Comparison of ENCODE assay signal across 21 cellular contexts in the genomic region with DNA sequence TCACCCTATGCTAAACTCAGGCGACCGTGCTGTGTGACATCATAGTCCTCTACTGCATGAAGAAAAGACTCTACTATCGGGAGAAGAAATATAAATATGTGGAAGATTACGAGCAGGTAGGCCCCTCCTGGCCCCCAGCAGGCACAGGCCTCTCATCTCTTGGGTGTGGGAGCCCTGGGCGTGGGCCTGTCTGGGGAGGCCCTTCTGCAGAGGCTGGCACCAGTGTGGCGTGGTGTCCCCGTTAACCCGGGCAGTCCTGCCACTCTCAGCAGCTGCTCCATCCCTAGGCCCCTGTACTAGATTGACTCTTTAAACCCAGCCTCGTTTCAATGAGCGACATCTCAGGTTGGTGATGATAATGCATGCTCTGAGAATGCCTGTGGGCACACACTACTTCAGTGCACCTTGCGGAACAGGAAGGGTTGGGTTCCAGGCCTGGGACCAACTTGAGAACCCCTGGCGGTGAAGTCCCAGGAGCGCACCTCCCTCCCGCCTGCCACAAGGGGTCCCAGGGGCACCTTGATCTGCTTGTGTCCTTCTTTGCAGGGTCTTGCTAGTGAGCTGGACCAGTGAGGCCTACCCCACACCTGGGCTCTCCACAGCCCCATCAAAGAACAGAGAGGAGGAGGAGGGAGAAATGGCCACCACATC. TPM values are rescaled to one million over a fixed set of nuclear protein-coding genes. Genes with fewer than 3 reads are reported as not detected.
DNase-seq lines count a peak whose midpoint lies in the region; TF ChIP-seq lines count a peak whose summit lies in the region.
"Had no signal": no experiment of that assay in that cellular context is flagged by ENCODE, and none has a peak within 500 bp of the region (broad histone marks: within the 10 kb centered on the region; RNA-seq: fewer than 3 reads in every experiment).

No MANE protein-coding gene starts in this region.

- peaks cover 12% of the 10 kb centered on the region for H3F3A ChIP-seq in neural progenitor cell (ENCODE audit: low read depth)

- no peak overlapping the region for H3K27ac Mint-ChIP-seq in neural progenitor cell
- H3K27ac Mint-ChIP-seq: activated B cell treated with CpG ODN at 0.5 μM for 24 hours had no signal

- in situ Hi-C loops in brain microvascular endothelial cell (cut with HindIII; ENCODE audit: low pct_ligation_motif_present, low sequenced_read_pairs), result no loop called here

- H3K4me3 ChIP-seq in H7 (ENCODE audit: insufficient read depth, low read depth, low read length) (no peak overlapping the region), brain microvascular endothelial cell (ENCODE audit: low read depth, low read length) (no peak overlapping the region), neural progenitor cell (no peak overlapping the region)
- H3K4me3 ChIP-seq: pancreas, PC-9, sigmoid colon had no signal

- peaks cover 2% of the 10 kb centered on the region for H3K27me3 Mint-ChIP-seq in neural progenitor cell (ENCODE audit: insufficient read depth, low read depth)
- H3K27me3 Mint-ChIP-seq: activated B cell treated with CpG ODN at 0.5 μM for 24 hours; central memory CD8-positive, alpha-beta T cell had no signal

- no peaks in the 10 kb centered on the region for H3K9me3 ChIP-seq in neural progenitor cell (ENCODE audit: low read depth)
- H3K9me3 ChIP-seq: pancreas, sigmoid colon had no signal

- H3K36me3 ChIP-seq in H7 (replicated peaks; ENCODE audit: control insufficient read depth, insufficient read depth, low read length) (peaks cover 3% of the 10 kb centered on the region), brain microvascular endothelial cell (replicated peaks) (peaks cover 2% of the 10 kb centered on the region), neural progenitor cell (no peaks in the 10 kb centered on the region)

- no peak overlapping the region for H3K4me3 Mint-ChIP-seq in neural progenitor cell
- H3K4me3 Mint-ChIP-seq: activated B cell treated with CpG ODN at 0.5 μM for 24 hours; central memory CD8-positive, alpha-beta T cell had no signal

- H3K4me1 Mint-ChIP-seq in neural progenitor cell, result peaks cover 5% of the 10 kb centered on the region
- H3K4me1 Mint-ChIP-seq: central memory CD8-positive, alpha-beta T cell had no signal

- TF ChIP-seq CTCF in brain microvascular endothelial cell (IDR thresholded peaks at IDR 0.05; ENCODE audit: low read depth, low read length, missing control alignments), result peak; percentile 19
- TF ChIP-seq CTCF in neural progenitor cell (IDR thresholded peaks at IDR 0.05), result no peak

- DNase-seq in SIG-M5 treated with dmso at 0.1 percent for 504 hours (lab: John Stamatoyannopoulos, UW; ENCODE audit: unreplicated experiment) (peak; percentile 12), SIG-M5 (lab: John Stamatoyannopoulos, UW) (no peak), H7 (peak; percentile 73), brain microvascular endothelial cell (no peak), neural progenitor cell (ENCODE audit: low spot score) (no peak), epidermal melanocyte (ENCODE audit: insufficient read length, low spot score) (no peak), nucleus accumbens (lab: John Stamatoyannopoulos, UW) (no peak), A172 (ENCODE audit: low spot score) (no peak)
- DNase-seq: activated B cell treated with CpG ODN at 0.5 μM for 24 hours; activated gamma-delta T cell treated with Interleukin-2 at 50 U/mL for 16 hours; amniotic stem cell; effector CD8-positive, alpha-beta T cell; GF-D8; head of caudate nucleus; NCI-H1417; NCI-H526; PC-9; sigmoid colon; stimulated activated CD4-positive, alpha-beta T cell treated with anti-CD3 and anti-CD28 coated beads, Interleukin-1b, Interleukin-23, amount 100 ng/mL, for 48 hours had no signal

- no peak overlapping the region for H3K9ac ChIP-seq in neural progenitor cell

- no peak overlapping the region for H2AFZ ChIP-seq in neural progenitor cell (replicated peaks)
- H2AFZ ChIP-seq: PC-9 had no signal

- no peaks in the 10 kb centered on the region for H3K27me3 ChIP-seq in H7 (ENCODE audit: control insufficient read depth, insufficient read depth, low read length)
- no peaks in the 10 kb centered on the region for H3K27me3 ChIP-seq in brain microvascular endothelial cell (replicated peaks)
- no peaks in the 10 kb centered on the region for H3K27me3 ChIP-seq in neural progenitor cell
- H3K27me3 ChIP-seq: pancreas, sigmoid colon had no signal

- no peaks in the 10 kb centered on the region for H3K79me2 ChIP-seq in neural progenitor cell (ENCODE audit: low read depth)

- H3K36me3 Mint-ChIP-seq in neural progenitor cell, result peaks cover 5% of the 10 kb centered on the region

- no peaks in the 10 kb centered on the region for H3K9me3 Mint-ChIP-seq in neural progenitor cell
- H3K9me3 Mint-ChIP-seq: activated B cell treated with CpG ODN at 0.5 μM for 24 hours; central memory CD8-positive, alpha-beta T cell had no signal

- no peak overlapping the region for H3K4me2 ChIP-seq in neural progenitor cell
- H3K4me2 ChIP-seq: PC-9 had no signal

- H3K4me1 ChIP-seq in neural progenitor cell, result peaks cover 3% of the 10 kb centered on the region

- no peaks in the 10 kb centered on the region for H4K20me1 ChIP-seq in neural progenitor cell (ENCODE audit: low read depth)

- no peak overlapping the region for H3K27ac ChIP-seq in brain microvascular endothelial cell
- H3K27ac ChIP-seq in neural progenitor cell, result peak overlapping the region; percentile 23
- H3K27ac ChIP-seq: pancreas, PC-9, sigmoid colon had no signal

RNA-seq across cellular contexts. Expression of gene P2RX4, which starts 23.2 kb away (rescaled TPM):
- total RNA-seq in H7 (2014; rRNA removed; shearing (Covaris generic)), result 11.1 and 12.6 TPM in 2 replicates
- 10.3 and 30.7 TPM in 2 replicates for total RNA-seq in neural progenitor cell (ENCODE audit: low replicate concordance)
- total RNA-seq in A172 (2014; rRNA removed; shearing (Covaris generic)), result 16.2 and 23.7 TPM in 2 replicates

Comparison
In these comparisons a context has a peak if more than half of its experiments do, and no peak if none do; other contexts are left out.
1. DNase-seq: peak in SIG-M5 treated with dmso at 0.1 percent for 504 hours (single experiment) and H7 (single experiment); none in SIG-M5 (single experiment), brain microvascular endothelial cell (single experiment), neural progenitor cell (single experiment), epidermal melanocyte (single experiment), nucleus accumbens (0 of 56) and A172 (single experiment).